9 cellular contexts compared by ENCODE assay signal in genomic region chr10:35126062-35126529, GRCh38. TPM values are rescaled to one million over a fixed set of nuclear protein-coding genes. Genes with fewer than 3 reads are reported as not detected.
A peak's percentile ranks its signal among the peaks of the same experiment; 100 is the strongest.
DNase-seq lines count a peak whose midpoint lies in the region; ATAC-seq, FAIRE-seq and TF ChIP-seq lines count a peak whose summit lies in the region.
"Had no signal": no experiment of that assay in that cellular context is flagged by ENCODE, and none has a peak within 500 bp of the region (broad histone marks: within the 10 kb centered on the region; RNA-seq: fewer than 3 reads in every experiment).

No MANE protein-coding gene starts in this region.

- WGBS in testis, 2 donors, result 49 to 68% methylated on average over 8 to 13 of the region's 13 CpGs

- H4K20me1 ChIP-seq in keratinocyte (ENCODE audit: control insufficient read depth, extremely low read depth, insufficient read depth, low read length), result no peaks in the 10 kb centered on the region

- no peaks in the 10 kb centered on the region for H3K9me3 ChIP-seq in keratinocyte (ENCODE audit: control insufficient read depth, low read depth, low read length)
- H3K9me3 ChIP-seq in testis, result no peaks in the 10 kb centered on the region

- intact Hi-C loops in activated T-helper 1 cell treated with anti-CD3 and anti-CD28 coated beads, Interleukin-12 subunit alpha, Interleukin-12 subunit beta, Interleukin-2, Interleukin-4 antibody, amounts not matched to agents 30 ng/mL and 10 ng/mL and 1 ng/mL, durations not matched to agents 14 hours and 24 hours and 36 hours (cut with micrococcal nuclease), result loop anchor here (1.0 to 5.0 kb wide), 7 partner anchors 36 to 516 kb away; partner anchors contain the start of genes CUL2 and FZD8
- intact Hi-C loops in testis (cut with DNase I; ENCODE audit: low total_unique reads), result no loop called here

- peaks cover 14% of the 10 kb centered on the region for H3K36me3 Mint-ChIP-seq in activated CD8-positive, alpha-beta memory T cell treated with anti-CD3 and anti-CD28 coated beads, Interleukin-2, amount 10 ng/mL, durations not matched to agents 7 days and 5 days
- H3K36me3 Mint-ChIP-seq in activated T-helper 1 cell treated with anti-CD3 and anti-CD28 coated beads, Interleukin-12 subunit alpha, Interleukin-12 subunit beta, Interleukin-2, Interleukin-4 antibody, amounts not matched to agents 30 ng/mL and 10 ng/mL and 1 ng/mL, durations not matched to agents 14 hours and 24 hours and 36 hours (ENCODE audit: low read depth), result peaks cover 7% of the 10 kb centered on the region

- H3K9ac ChIP-seq in keratinocyte (ENCODE audit: control insufficient read depth, extremely low read depth, insufficient read depth, low read length), result peak overlapping the region; percentile 71

- H3K9me1 ChIP-seq in keratinocyte (ENCODE audit: control insufficient read depth, extremely low read depth, insufficient read depth, low read length), result no peaks in the 10 kb centered on the region

- peak overlapping the region; percentile 97 for H3K4me3 Mint-ChIP-seq in activated CD8-positive, alpha-beta memory T cell treated with anti-CD3 and anti-CD28 coated beads, Interleukin-2, amount 10 ng/mL, durations not matched to agents 7 days and 5 days
- H3K4me3 Mint-ChIP-seq in activated T-helper 1 cell treated with anti-CD3 and anti-CD28 coated beads, Interleukin-12 subunit alpha, Interleukin-12 subunit beta, Interleukin-2, Interleukin-4 antibody, amounts not matched to agents 30 ng/mL and 10 ng/mL and 1 ng/mL, durations not matched to agents 14 hours and 24 hours and 36 hours, result peak overlapping the region; percentile 94

- no peak for FAIRE-seq in keratinocyte (lab: Jason Lieb, UNC)
- FAIRE-seq: colon had no signal

- DNase-seq in activated CD8-positive, alpha-beta memory T cell treated with anti-CD3 and anti-CD28 coated beads, Interleukin-2, amount 10 ng/mL, durations not matched to agents 7 days and 5 days, result no peak
- no peak for DNase-seq in activated CD8-positive, alpha-beta memory T cell treated with anti-CD3 and anti-CD28 coated beads, Interleukin-2, amount 50 U/mL, for 48 hours
- no peak for DNase-seq in activated T-helper 1 cell treated with anti-CD3 and anti-CD28 coated beads, Interleukin-12 subunit alpha, Interleukin-12 subunit beta, Interleukin-2, Interleukin-4 antibody, amounts not matched to agents 30 ng/mL and 10 ng/mL and 1 ng/mL, durations not matched to agents 14 hours and 24 hours and 36 hours (ENCODE audit: low spot score)
- DNase-seq in keratinocyte (ENCODE audit: low read depth, low spot score) (no peak), testis (no peak), NCI-H82 (lab: John Stamatoyannopoulos, UW) (no peak), RKO (ENCODE audit: low spot score) (no peak)

- peak overlapping the region; percentile 94 for H3K4me2 ChIP-seq in keratinocyte (ENCODE audit: control insufficient read depth, extremely low read depth, insufficient read depth, low read depth, low read length)

- CTCF ChIA-PET in activated CD8-positive, alpha-beta memory T cell treated with anti-CD3 and anti-CD28 coated beads, Interleukin-2, amount 10 ng/mL, durations not matched to agents 7 days and 5 days (lab: Charles Lee), result interaction anchor here (0.7 to 12.2 kb wide), 15 partner anchors 9 to 227 kb away, joined by 3 to 208 read pairs (median 5); partner anchors contain the start of gene CUL2

- no peak for ATAC-seq in activated CD8-positive, alpha-beta memory T cell treated with anti-CD3 and anti-CD28 coated beads, Interleukin-2, amount 10 ng/mL, durations not matched to agents 7 days and 5 days
- no peak for ATAC-seq in GM21529 (IDR thresholded peaks at IDR 0.05; ENCODE audit: unreplicated experiment)

- H3K27ac ChIP-seq in keratinocyte (ENCODE audit: control insufficient read depth, insufficient read depth, low read length) (peak overlapping the region; percentile 73), testis (peak overlapping the region; percentile 96 to 100)

- H2AFZ ChIP-seq in keratinocyte (ENCODE audit: control insufficient read depth, low read length), result peak overlapping the region; percentile 96

- H3K4me1 Mint-ChIP-seq in activated CD8-positive, alpha-beta memory T cell treated with anti-CD3 and anti-CD28 coated beads, Interleukin-2, amount 10 ng/mL, durations not matched to agents 7 days and 5 days, result peaks cover 44% of the 10 kb centered on the region
- H3K4me1 Mint-ChIP-seq in activated T-helper 1 cell treated with anti-CD3 and anti-CD28 coated beads, Interleukin-12 subunit alpha, Interleukin-12 subunit beta, Interleukin-2, Interleukin-4 antibody, amounts not matched to agents 30 ng/mL and 10 ng/mL and 1 ng/mL, durations not matched to agents 14 hours and 24 hours and 36 hours (ENCODE audit: low read depth), result peaks cover 60% of the 10 kb centered on the region

- H3K36me3 ChIP-seq in keratinocyte (ENCODE audit: control insufficient read depth in 2 of 2, extremely low read depth in 1 of 2, insufficient read depth in 2 of 2, low read length in 2 of 2), result no peaks in the 10 kb centered on the region
- no peaks in the 10 kb centered on the region for H3K36me3 ChIP-seq in testis (ENCODE audit: low read depth, missing control alignments)

- no peaks in the 10 kb centered on the region for H3K27me3 Mint-ChIP-seq in activated CD8-positive, alpha-beta memory T cell treated with anti-CD3 and anti-CD28 coated beads, Interleukin-2, amount 10 ng/mL, durations not matched to agents 7 days and 5 days
- H3K27me3 Mint-ChIP-seq in activated T-helper 1 cell treated with anti-CD3 and anti-CD28 coated beads, Interleukin-12 subunit alpha, Interleukin-12 subunit beta, Interleukin-2, Interleukin-4 antibody, amounts not matched to agents 30 ng/mL and 10 ng/mL and 1 ng/mL, durations not matched to agents 14 hours and 24 hours and 36 hours (ENCODE audit: insufficient read depth), result no peaks in the 10 kb centered on the region

- H3K27me3 ChIP-seq in keratinocyte (ENCODE audit: control insufficient read depth, extremely low read depth, insufficient read depth, low read length), result no peaks in the 10 kb centered on the region
- no peaks in the 10 kb centered on the region for H3K27me3 ChIP-seq in testis

- dilution Hi-C loops in keratinocyte (cut with MboI; ENCODE audit: extremely low pct_ligation_motif_present, low sequenced_read_pairs), result no loop called here

- H3K4me1 ChIP-seq in keratinocyte (ENCODE audit: control insufficient read depth, extremely low read depth, insufficient read depth, low read length) (peaks cover 20% of the 10 kb centered on the region), testis (no peaks in the 10 kb centered on the region)

- H3K9me3 Mint-ChIP-seq in activated CD8-positive, alpha-beta memory T cell treated with anti-CD3 and anti-CD28 coated beads, Interleukin-2, amount 10 ng/mL, durations not matched to agents 7 days and 5 days (ENCODE audit: low read depth), result no peaks in the 10 kb centered on the region
- H3K9me3 Mint-ChIP-seq in activated T-helper 1 cell treated with anti-CD3 and anti-CD28 coated beads, Interleukin-12 subunit alpha, Interleukin-12 subunit beta, Interleukin-2, Interleukin-4 antibody, amounts not matched to agents 30 ng/mL and 10 ng/mL and 1 ng/mL, durations not matched to agents 14 hours and 24 hours and 36 hours, result no peaks in the 10 kb centered on the region

- TF ChIP-seq POLR2A in testis (IDR thresholded peaks at IDR 0.05), result no peak

- H3K27ac Mint-ChIP-seq in activated CD8-positive, alpha-beta memory T cell treated with anti-CD3 and anti-CD28 coated beads, Interleukin-2, amount 10 ng/mL, durations not matched to agents 7 days and 5 days, result peak overlapping the region; percentile 95
- peak overlapping the region; percentile 85 for H3K27ac Mint-ChIP-seq in activated T-helper 1 cell treated with anti-CD3 and anti-CD28 coated beads, Interleukin-12 subunit alpha, Interleukin-12 subunit beta, Interleukin-2, Interleukin-4 antibody, amounts not matched to agents 30 ng/mL and 10 ng/mL and 1 ng/mL, durations not matched to agents 14 hours and 24 hours and 36 hours

- peaks cover 11% of the 10 kb centered on the region for H3K79me2 ChIP-seq in keratinocyte (ENCODE audit: control insufficient read depth, insufficient read depth, low read length)

- TF ChIP-seq CTCF in keratinocyte (optimal IDR thresholded peaks at IDR 0.05 in 1 of 3, IDR thresholded peaks at IDR 0.05 in 1 of 3, conservative IDR thresholded peaks at IDR 0.05 in 1 of 3; ENCODE audit: extremely low read depth in 1 of 3, insufficient read depth in 2 of 3, low read length in 3 of 3) (no peak), testis (IDR thresholded peaks at IDR 0.05) (no peak)

- H3K4me3 ChIP-seq in keratinocyte (ENCODE audit: control insufficient read depth in 2 of 3, extremely low read depth in 1 of 3, insufficient read depth in 2 of 3, low read depth in 1 of 3, low read length in 3 of 3) (peak overlapping the region; percentile 67 to 86 (median 79)), testis (peak overlapping the region; percentile 89 to 91)

RNA-seq across cellular contexts. Expression of gene CREM, which starts 0.6 kb away (rescaled TPM):
- 100 to 1,000 TPM; 102 to 192 TPM for total RNA-seq in activated CD8-positive, alpha-beta memory T cell treated with anti-CD3 and anti-CD28 coated beads, Interleukin-2, amount 10 ng/mL, durations not matched to agents 7 days and 5 days
- total RNA-seq in activated T-helper 1 cell treated with anti-CD3 and anti-CD28 coated beads, Interleukin-12 subunit alpha, Interleukin-12 subunit beta, Interleukin-2, Interleukin-4 antibody, amounts not matched to agents 30 ng/mL and 10 ng/mL and 1 ng/mL, durations not matched to agents 14 hours and 24 hours and 36 hours, result 101 and 106 TPM in 2 replicates
- 15.7 to 23.3 TPM (median 17.4 TPM) in 3 replicates for polyA plus RNA-seq in keratinocyte
- 6.4 TPM for polyA plus RNA-seq in keratinocyte (2011; ENCODE audit: low read depth)
- polyA plus RNA-seq in keratinocyte (2011; cell fraction: cytosol; rRNA removed), result 15.7 and 25.3 TPM in 2 replicates
- 10.7 and 11.0 TPM in 2 replicates for polyA plus RNA-seq in keratinocyte (2011; cell fraction: nucleus; rRNA removed)
- polyA plus RNA-seq in keratinocyte (2012; ENCODE audit: low replicate concordance), result 10.5 and 14.7 TPM in 2 replicates
- 6.6 to 10.2 TPM (median 9.4 TPM) in 3 replicates for polyA minus RNA-seq in keratinocyte
- 22.8 TPM for polyA minus RNA-seq in keratinocyte (2011; cell fraction: cytosol; rRNA and poly(A)+ RNA removed)
- polyA minus RNA-seq in keratinocyte (2011; cell fraction: nucleus; rRNA and poly(A)+ RNA removed), result 6.1 and 6.7 TPM in 2 replicates
- 100 to 1,000 TPM; 156 to 266 TPM for total RNA-seq in testis
- polyA plus RNA-seq in testis (ENCODE audit: insufficient read depth, low read depth, low replicate concordance), result 405 TPM

RNA-seq across cellular contexts. Expression of gene CUL2, which starts 36.0 kb away (rescaled TPM):
- total RNA-seq in activated CD8-positive, alpha-beta memory T cell treated with anti-CD3 and anti-CD28 coated beads, Interleukin-2, amount 10 ng/mL, durations not matched to agents 7 days and 5 days, result 10 to 100 TPM; 37.4 to 44.5 TPM
- 49.8 and 50.5 TPM in 2 replicates for total RNA-seq in activated T-helper 1 cell treated with anti-CD3 and anti-CD28 coated beads, Interleukin-12 subunit alpha, Interleukin-12 subunit beta, Interleukin-2, Interleukin-4 antibody, amounts not matched to agents 30 ng/mL and 10 ng/mL and 1 ng/mL, durations not matched to agents 14 hours and 24 hours and 36 hours
- polyA plus RNA-seq in keratinocyte (19.9 to 39.7 TPM (median 20.7 TPM) in 3 replicates), testis (ENCODE audit: insufficient read depth, low read depth, low replicate concordance) (47.0 TPM)
- polyA plus RNA-seq in keratinocyte (2011; ENCODE audit: low read depth), result 29.9 TPM
- polyA plus RNA-seq in keratinocyte (2011; cell fraction: cytosol; rRNA removed), result 12.7 and 25.9 TPM in 2 replicates
- 21.3 and 27.4 TPM in 2 replicates for polyA plus RNA-seq in keratinocyte (2011; cell fraction: nucleus; rRNA removed)
- 18.2 and 27.7 TPM in 2 replicates for polyA plus RNA-seq in keratinocyte (2012; ENCODE audit: low replicate concordance)
- polyA minus RNA-seq in keratinocyte, result 6.5 to 35.3 TPM (median 10.7 TPM) in 3 replicates
- 14.0 TPM for polyA minus RNA-seq in keratinocyte (2011; cell fraction: cytosol; rRNA and poly(A)+ RNA removed)
- polyA minus RNA-seq in keratinocyte (2011; cell fraction: nucleus; rRNA and poly(A)+ RNA removed), result 15.8 and 35.7 TPM in 2 replicates
- total RNA-seq in testis, result 10 to 100 TPM; 37.6 to 43.8 TPM
